8 cellular contexts compared by ENCODE assay signal in genomic region chr1:65792671-65793358, GRCh38. TPM values are rescaled to one million over a fixed set of nuclear protein-coding genes. Genes with fewer than 3 reads are reported as not detected.
DNase-seq lines count a peak whose midpoint lies in the region; ATAC-seq and TF ChIP-seq lines count a peak whose summit lies in the region.

Gene PDE4B, plus strand, starts transcription at chr1:65792895.

- RAD21 ChIA-PET in HCT116 (lab: Charles Lee; ENCODE audit: low non-redundant PET in 1 of 2, low total read pairs in 2 of 2, uncharacterized antibody in 2 of 2, unreplicated experiment in 2 of 2): no interaction called here

- H3K79me2 ChIP-seq in HCT116 (ENCODE audit: insufficient read depth, low read length): no peaks in the 10 kb centered on the region

- no peak for TF ChIP-seq POLR2A in HCT116 (IDR thresholded peaks at IDR 0.05; ENCODE audit: borderline replicate concordance, extremely low read depth, insufficient read depth, insufficient read length)

- H3K36me3 Mint-ChIP-seq in activated T-helper 1 cell treated with anti-CD3 and anti-CD28 coated beads, Interleukin-12 subunit alpha, Interleukin-12 subunit beta, Interleukin-2, Interleukin-4 antibody, amounts not matched to agents 30 ng/mL and 10 ng/mL and 1 ng/mL, durations not matched to agents 14 hours and 24 hours and 36 hours (ENCODE audit: low read depth): peaks cover 5% of the 10 kb centered on the region
- H3K36me3 Mint-ChIP-seq in stimulated activated effector memory CD8-positive, alpha-beta T cell treated with anti-CD3 and anti-CD28 coated beads, Interleukin-12 subunit alpha, Interleukin-12 subunit beta, amount 100 ng/mL, for 72 hours: no peaks in the 10 kb centered on the region

- H3K4me1 ChIP-seq in HCT116 (ENCODE audit: control insufficient read depth in 1 of 2, insufficient read depth in 2 of 2, low read length in 2 of 2) (no peaks in the 10 kb centered on the region), iPS-18a (ENCODE audit: control insufficient read depth, low read depth, low read length) (no peaks in the 10 kb centered on the region)

- intact Hi-C loops in HCT116 (cut with micrococcal nuclease): no loop called here
- intact Hi-C loops in activated T-helper 1 cell treated with anti-CD3 and anti-CD28 coated beads, Interleukin-12 subunit alpha, Interleukin-12 subunit beta, Interleukin-2, Interleukin-4 antibody, amounts not matched to agents 30 ng/mL and 10 ng/mL and 1 ng/mL, durations not matched to agents 14 hours and 24 hours and 36 hours (cut with micrococcal nuclease): no loop called here

- no peak for TF ChIP-seq RAD21 in HCT116 (IDR thresholded peaks at IDR 0.05; ENCODE audit: low read depth)

- CTCF ChIA-PET in HCT116 (lab: Charles Lee): no interaction called here

- ATAC-seq in HCT116 (no peak), HG02840 (IDR thresholded peaks at IDR 0.05; ENCODE audit: low FRiP score, unreplicated experiment) (no peak), GM18870 (IDR thresholded peaks at IDR 0.05; ENCODE audit: unreplicated experiment) (no peak)
- ATAC-seq in stimulated activated effector memory CD8-positive, alpha-beta T cell treated with anti-CD3 and anti-CD28 coated beads, Interleukin-12 subunit alpha, Interleukin-12 subunit beta, amount 100 ng/mL, for 72 hours: peak; percentile 39

- H3K27ac Mint-ChIP-seq in activated T-helper 1 cell treated with anti-CD3 and anti-CD28 coated beads, Interleukin-12 subunit alpha, Interleukin-12 subunit beta, Interleukin-2, Interleukin-4 antibody, amounts not matched to agents 30 ng/mL and 10 ng/mL and 1 ng/mL, durations not matched to agents 14 hours and 24 hours and 36 hours: no peak within 1 kb of the TSS
- no peak within 1 kb of the TSS for H3K27ac Mint-ChIP-seq in stimulated activated effector memory CD8-positive, alpha-beta T cell treated with anti-CD3 and anti-CD28 coated beads, Interleukin-12 subunit alpha, Interleukin-12 subunit beta, amount 100 ng/mL, for 72 hours

- H3K27ac ChIP-seq in HCT116 (ENCODE audit: low read depth, low read length) (no peak within 1 kb of the TSS), iPS-18a (ENCODE audit: low read length) (no peak within 1 kb of the TSS)

- POLR2A ChIA-PET in HCT116 (lab: Charles Lee): no interaction called here

- no peaks in the 10 kb centered on the region for H3K27me3 ChIP-seq in HCT116 (ENCODE audit: insufficient read depth, low read length)
- peaks cover 69% of the 10 kb centered on the region for H3K27me3 ChIP-seq in iPS-18a (ENCODE audit: control insufficient read depth, insufficient read depth, low read length)

- no peak within 1 kb of the TSS for H3K4me2 ChIP-seq in HCT116 (ENCODE audit: low read length)

- H3K9ac ChIP-seq in HCT116 (ENCODE audit: low read length) (no peak within 1 kb of the TSS), iPS-18a (ENCODE audit: low read length) (no peak within 1 kb of the TSS)

- H3K4me3 ChIP-seq in AG09309 (ENCODE audit: control insufficient read depth, low read depth, low read length) (peak within 1 kb of the TSS; percentile 66), HCT116 (replicated peaks in 1 of 2; ENCODE audit: low read depth in 1 of 2, low read length in 2 of 2) (no peak within 1 kb of the TSS), iPS-18a (ENCODE audit: low read length) (peak within 1 kb of the TSS; percentile 66)

- no peaks in the 10 kb centered on the region for H3K9me2 ChIP-seq in HCT116 (ENCODE audit: insufficient read depth)

- H3K9me3 ChIP-seq in HCT116 (ENCODE audit: control insufficient read depth in 1 of 2, insufficient read depth in 1 of 2, low read depth in 1 of 2, low read length in 2 of 2): peaks cover 0 to 4% of the 10 kb centered on the region in 2 experiments; a peak in 1 of 4 replicates
- H3K9me3 ChIP-seq in iPS-18a (ENCODE audit: control insufficient read depth, low read depth, low read length): no peaks in the 10 kb centered on the region

- H3K9me3 Mint-ChIP-seq in activated T-helper 1 cell treated with anti-CD3 and anti-CD28 coated beads, Interleukin-12 subunit alpha, Interleukin-12 subunit beta, Interleukin-2, Interleukin-4 antibody, amounts not matched to agents 30 ng/mL and 10 ng/mL and 1 ng/mL, durations not matched to agents 14 hours and 24 hours and 36 hours: peaks cover 20% of the 10 kb centered on the region
- peaks cover 6% of the 10 kb centered on the region for H3K9me3 Mint-ChIP-seq in stimulated activated effector memory CD8-positive, alpha-beta T cell treated with anti-CD3 and anti-CD28 coated beads, Interleukin-12 subunit alpha, Interleukin-12 subunit beta, amount 100 ng/mL, for 72 hours

- H2AFZ ChIP-seq in HCT116 (ENCODE audit: low read depth, low read length, poor library complexity, severe bottlenecking): no peak within 1 kb of the TSS

- peaks cover 62% of the 10 kb centered on the region for H3K27me3 Mint-ChIP-seq in activated T-helper 1 cell treated with anti-CD3 and anti-CD28 coated beads, Interleukin-12 subunit alpha, Interleukin-12 subunit beta, Interleukin-2, Interleukin-4 antibody, amounts not matched to agents 30 ng/mL and 10 ng/mL and 1 ng/mL, durations not matched to agents 14 hours and 24 hours and 36 hours (ENCODE audit: insufficient read depth)

- H4K20me1 ChIP-seq in HCT116 (ENCODE audit: insufficient read depth): no peaks in the 10 kb centered on the region

- H3K36me3 ChIP-seq in HCT116 (ENCODE audit: control insufficient read depth in 1 of 2, insufficient read depth in 2 of 2, low read length in 2 of 2) (no peaks in the 10 kb centered on the region), iPS-18a (ENCODE audit: control insufficient read depth, low read depth, low read length) (no peaks in the 10 kb centered on the region)

- H3K4me1 Mint-ChIP-seq in activated T-helper 1 cell treated with anti-CD3 and anti-CD28 coated beads, Interleukin-12 subunit alpha, Interleukin-12 subunit beta, Interleukin-2, Interleukin-4 antibody, amounts not matched to agents 30 ng/mL and 10 ng/mL and 1 ng/mL, durations not matched to agents 14 hours and 24 hours and 36 hours (ENCODE audit: low read depth): peaks cover 11% of the 10 kb centered on the region
- no peaks in the 10 kb centered on the region for H3K4me1 Mint-ChIP-seq in stimulated activated effector memory CD8-positive, alpha-beta T cell treated with anti-CD3 and anti-CD28 coated beads, Interleukin-12 subunit alpha, Interleukin-12 subunit beta, amount 100 ng/mL, for 72 hours

- no TSS peak for BruUV-seq in HCT116 (replicated peaks; lab: Mats Ljungman, UMichigan)

- TF ChIP-seq CTCF in AG09309 (IDR thresholded peaks at IDR 0.05; ENCODE audit: control insufficient read depth, insufficient read depth, low read depth, low read length, missing control alignments): no peak
- TF ChIP-seq CTCF in HCT116 (IDR thresholded peaks at IDR 0.05 in 2 of 3, conservative IDR thresholded peaks at IDR 0.05 in 1 of 3; ENCODE audit: borderline replicate concordance in 1 of 3, insufficient read depth in 1 of 3, low read depth in 2 of 3, low read length in 2 of 3): no peak

- H3K4me3 Mint-ChIP-seq in activated T-helper 1 cell treated with anti-CD3 and anti-CD28 coated beads, Interleukin-12 subunit alpha, Interleukin-12 subunit beta, Interleukin-2, Interleukin-4 antibody, amounts not matched to agents 30 ng/mL and 10 ng/mL and 1 ng/mL, durations not matched to agents 14 hours and 24 hours and 36 hours: peak within 1 kb of the TSS; percentile 78
- no peak within 1 kb of the TSS for H3K4me3 Mint-ChIP-seq in stimulated activated effector memory CD8-positive, alpha-beta T cell treated with anti-CD3 and anti-CD28 coated beads, Interleukin-12 subunit alpha, Interleukin-12 subunit beta, amount 100 ng/mL, for 72 hours

- DNase-seq in AG09309 (ENCODE audit: low read depth) (no peak), HCT116 (ENCODE audit: low read depth, low spot score) (no peak), kidney glomerular epithelial cell (lab: John Stamatoyannopoulos, UW) (no peak)
- no peak for DNase-seq in activated T-helper 1 cell treated with anti-CD3 and anti-CD28 coated beads, Interleukin-12 subunit alpha, Interleukin-12 subunit beta, Interleukin-2, Interleukin-4 antibody, amounts not matched to agents 30 ng/mL and 10 ng/mL and 1 ng/mL, durations not matched to agents 14 hours and 24 hours and 36 hours (ENCODE audit: low spot score)
- DNase-seq in stimulated activated effector memory CD8-positive, alpha-beta T cell treated with anti-CD3 and anti-CD28 coated beads, Interleukin-12 subunit alpha, Interleukin-12 subunit beta, amount 100 ng/mL, for 72 hours (ENCODE audit: low spot score in 2 of 2): no peak

TF ChIP-seq in HCT116, 20 proteins besides CTCF, POLR2A, EP300 and RAD21 (continues in another document):
- TF ChIP-seq SIN3A (IDR thresholded peaks at IDR 0.05; ENCODE audit: low read depth): no peak
- TF ChIP-seq ZFX (IDR thresholded peaks at IDR 0.05): no peak
- no peak for TF ChIP-seq EZH2 (IDR thresholded peaks at IDR 0.05)
- no peak for TF ChIP-seq REST (IDR thresholded peaks at IDR 0.05; ENCODE audit: low read depth)
- no peak for TF ChIP-seq JUND (IDR thresholded peaks at IDR 0.05)
- no peak for TF ChIP-seq YY1 (IDR thresholded peaks at IDR 0.05; ENCODE audit: extremely low read depth, insufficient replicate concordance, low read depth, low read length)

RNA-seq across cellular contexts. Expression of gene PDE4B, which starts in this region (rescaled TPM):
- total RNA-seq in HCT116 (2021; ENCODE audit: unreplicated experiment): 76.9 TPM
- 35.4 and 43.3 TPM in 2 replicates for polyA plus RNA-seq in HCT116 (2012)
- total RNA-seq in activated T-helper 1 cell treated with anti-CD3 and anti-CD28 coated beads, Interleukin-12 subunit alpha, Interleukin-12 subunit beta, Interleukin-2, Interleukin-4 antibody, amounts not matched to agents 30 ng/mL and 10 ng/mL and 1 ng/mL, durations not matched to agents 14 hours and 24 hours and 36 hours: 21.3 and 24.3 TPM in 2 replicates

Comparison
In these comparisons a context has a peak if more than half of its experiments do, and no peak if none do; other contexts are left out.
1. H3K4me3 ChIP-seq: peak in AG09309 (single experiment) and iPS-18a (single experiment); none in HCT116 (0 of 2).